ENCODE assay signal across 8 cellular contexts in the genomic region with DNA sequence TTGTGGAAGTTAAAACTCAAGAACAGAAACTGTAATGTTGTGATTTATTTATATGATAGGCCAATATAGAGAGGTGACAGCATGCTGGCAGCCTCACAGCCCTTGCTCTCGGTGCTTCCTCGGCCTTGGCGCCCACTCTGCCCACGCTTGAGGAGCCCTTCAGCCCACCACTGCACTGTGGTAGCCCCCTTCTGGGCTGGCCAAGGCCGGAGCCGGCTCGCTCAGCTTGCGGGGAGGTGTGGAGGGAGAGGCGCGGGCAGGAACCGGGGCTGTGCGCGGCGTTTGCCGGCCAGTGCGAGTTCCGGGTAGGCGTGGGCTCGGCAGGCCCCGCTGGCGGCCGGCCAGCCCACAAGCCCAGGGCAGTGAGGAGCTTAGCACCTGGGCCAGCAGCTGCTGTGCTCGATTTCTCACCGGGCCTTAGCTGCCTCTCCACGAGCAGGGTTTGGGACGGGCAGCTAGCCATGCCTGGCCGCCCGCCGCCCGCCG.
DNase-seq lines count a peak whose midpoint lies in the region; ATAC-seq and TF ChIP-seq lines count a peak whose summit lies in the region.

No MANE protein-coding gene starts in this region.

- peaks cover 2% of the 10 kb centered on the region for H3K36me3 Mint-ChIP-seq in activated naive CD4-positive, alpha-beta T cell treated with anti-CD3 and anti-CD28 coated beads, Interleukin-2, amount 50 U/mL, for 24 hours
- H3K36me3 Mint-ChIP-seq in WTC11 = peaks cover 4% of the 10 kb centered on the region
- H3K36me3 Mint-ChIP-seq in glutamatergic neuron (ENCODE audit: unreplicated experiment) = peaks cover 4% of the 10 kb centered on the region

- in situ Hi-C loops in KBM-7 (cut with MboI; ENCODE audit: low pct_unique_long_range_greater_than_20kb, low sequenced_read_pairs) = no loop called here

- H3K27ac Mint-ChIP-seq in activated naive CD4-positive, alpha-beta T cell treated with anti-CD3 and anti-CD28 coated beads, Interleukin-2, amount 50 U/mL, for 24 hours = no peak overlapping the region
- H3K27ac Mint-ChIP-seq in WTC11 (no peak overlapping the region), glutamatergic neuron (ENCODE audit: unreplicated experiment) (no peak overlapping the region)

- POLR2A ChIA-PET in WTC11 (lab: Charles Lee) = interaction anchor here (0.6 to 1.0 kb wide), 2 partner anchors 13 to 31 kb away, joined by 3 read pairs; no protein-coding TSS in a partner anchor

- peaks cover 9% of the 10 kb centered on the region for H3K9me3 Mint-ChIP-seq in activated naive CD4-positive, alpha-beta T cell treated with anti-CD3 and anti-CD28 coated beads, Interleukin-2, amount 50 U/mL, for 24 hours
- H3K9me3 Mint-ChIP-seq in WTC11 = peaks cover 11% of the 10 kb centered on the region
- peaks cover 8% of the 10 kb centered on the region for H3K9me3 Mint-ChIP-seq in glutamatergic neuron (ENCODE audit: unreplicated experiment)

- peak overlapping the region; percentile 55 for H3K4me3 ChIP-seq in rectal smooth muscle tissue (ENCODE audit: low read length)

- DNase-seq in activated naive CD4-positive, alpha-beta T cell treated with Interleukin-2 at 50 U/mL for 16 hours = no peak
- DNase-seq in KBM-7 (peak; percentile 49), WTC11 (ENCODE audit: low spot score) (peak; percentile 46), glutamatergic neuron (peak; percentile 52), foreskin melanocyte (no peak), epidermal melanocyte (ENCODE audit: insufficient read length, low spot score) (no peak)

- peaks cover 9% of the 10 kb centered on the region for H3K4me1 Mint-ChIP-seq in activated naive CD4-positive, alpha-beta T cell treated with anti-CD3 and anti-CD28 coated beads, Interleukin-2, amount 50 U/mL, for 24 hours
- peaks cover 40% of the 10 kb centered on the region for H3K4me1 Mint-ChIP-seq in WTC11
- no peaks in the 10 kb centered on the region for H3K4me1 Mint-ChIP-seq in glutamatergic neuron (ENCODE audit: low read depth, unreplicated experiment)

- no peaks in the 10 kb centered on the region for H3K36me3 ChIP-seq in rectal smooth muscle tissue (ENCODE audit: control insufficient read depth, insufficient read depth, low read length)

- peaks cover 2% of the 10 kb centered on the region for H3K27me3 ChIP-seq in rectal smooth muscle tissue (ENCODE audit: control insufficient read depth, insufficient read depth, low read length)

- TF ChIP-seq CTCF in WTC11 (IDR thresholded peaks at IDR 0.05) = no peak
- TF ChIP-seq CTCF in glutamatergic neuron (IDR thresholded peaks at IDR 0.05; ENCODE audit: partially characterized antibody, unreplicated experiment) = no peak

- CTCF ChIA-PET in WTC11 (lab: Charles Lee) = interaction anchor here (1.1 to 1.6 kb wide), 6 partner anchors 24 to 436 kb away, joined by 3 to 6 read pairs (median 3); no protein-coding TSS in a partner anchor

- peak; percentile 78 for ATAC-seq in WTC11

- no peaks in the 10 kb centered on the region for H3K4me1 ChIP-seq in rectal smooth muscle tissue (ENCODE audit: control insufficient read depth, insufficient read depth, low read length)

- no peak overlapping the region for H3K9ac ChIP-seq in rectal smooth muscle tissue (ENCODE audit: low read length)

- H3K27ac ChIP-seq in rectal smooth muscle tissue (ENCODE audit: low read depth, low read length) = no peak overlapping the region

- peak overlapping the region; percentile 9 for H3K4me3 Mint-ChIP-seq in activated naive CD4-positive, alpha-beta T cell treated with anti-CD3 and anti-CD28 coated beads, Interleukin-2, amount 50 U/mL, for 24 hours
- H3K4me3 Mint-ChIP-seq in WTC11 (peak overlapping the region; percentile 55), glutamatergic neuron (ENCODE audit: unreplicated experiment) (peak overlapping the region; percentile 71)

- H3K27me3 Mint-ChIP-seq in activated naive CD4-positive, alpha-beta T cell treated with anti-CD3 and anti-CD28 coated beads, Interleukin-2, amount 50 U/mL, for 24 hours = peaks cover 42% of the 10 kb centered on the region
- H3K27me3 Mint-ChIP-seq in WTC11 (ENCODE audit: low read depth) = peaks cover 6% of the 10 kb centered on the region
- no peaks in the 10 kb centered on the region for H3K27me3 Mint-ChIP-seq in glutamatergic neuron (ENCODE audit: unreplicated experiment)

TF ChIP-seq in WTC11, 78 proteins besides CTCF, POLR2A, EP300 and RAD21:
- TF ChIP-seq, protein P1, sequence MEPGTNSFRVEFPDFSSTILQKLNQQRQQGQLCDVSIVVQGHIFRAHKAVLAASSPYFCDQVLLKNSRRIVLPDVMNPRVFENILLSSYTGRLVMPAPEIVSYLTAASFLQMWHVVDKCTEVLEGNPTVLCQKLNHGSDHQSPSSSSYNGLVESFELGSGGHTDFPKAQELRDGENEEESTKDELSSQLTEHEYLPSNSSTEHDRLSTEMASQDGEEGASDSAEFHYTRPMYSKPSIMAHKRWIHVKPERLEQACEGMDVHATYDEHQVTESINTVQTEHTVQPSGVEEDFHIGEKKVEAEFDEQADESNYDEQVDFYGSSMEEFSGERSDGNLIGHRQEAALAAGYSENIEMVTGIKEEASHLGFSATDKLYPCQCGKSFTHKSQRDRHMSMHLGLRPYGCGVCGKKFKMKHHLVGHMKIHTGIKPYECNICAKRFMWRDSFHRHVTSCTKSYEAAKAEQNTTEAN (CRISPR knock-in tag; IDR thresholded peaks at IDR 0.05) = no peak
- TF ChIP-seq ZNF416 (CRISPR knock-in tag; IDR thresholded peaks at IDR 0.05) = 0 out of 2 replicates have a peak, but pooled peaks have one; percentile 60
- TF ChIP-seq, protein P2, sequence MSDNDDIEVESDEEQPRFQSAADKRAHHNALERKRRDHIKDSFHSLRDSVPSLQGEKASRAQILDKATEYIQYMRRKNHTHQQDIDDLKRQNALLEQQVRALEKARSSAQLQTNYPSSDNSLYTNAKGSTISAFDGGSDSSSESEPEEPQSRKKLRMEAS (CRISPR knock-in tag; IDR thresholded peaks at IDR 0.05) = peak; percentile 42; the same call in 1 of the 2 replicates

Comparison
In these comparisons a context has a peak if more than half of its experiments do, and no peak if none do; other contexts are left out.
1. H3K4me3 Mint-ChIP-seq: peak in every context shown above with its lines; median percentile 71 in glutamatergic neuron; 55 in WTC11; 9 in activated naive CD4-positive, alpha-beta T cell treated with anti-CD3 and anti-CD28 coated beads, Interleukin-2, amount 50 U/mL, for 24 hours.
2. DNase-seq: peak in KBM-7 (single experiment), WTC11 (single experiment) and glutamatergic neuron (single experiment); none in activated naive CD4-positive, alpha-beta T cell treated with Interleukin-2 at 50 U/mL for 16 hours (single experiment), foreskin melanocyte (single experiment) and epidermal melanocyte (single experiment).